In the genomic region with DNA sequence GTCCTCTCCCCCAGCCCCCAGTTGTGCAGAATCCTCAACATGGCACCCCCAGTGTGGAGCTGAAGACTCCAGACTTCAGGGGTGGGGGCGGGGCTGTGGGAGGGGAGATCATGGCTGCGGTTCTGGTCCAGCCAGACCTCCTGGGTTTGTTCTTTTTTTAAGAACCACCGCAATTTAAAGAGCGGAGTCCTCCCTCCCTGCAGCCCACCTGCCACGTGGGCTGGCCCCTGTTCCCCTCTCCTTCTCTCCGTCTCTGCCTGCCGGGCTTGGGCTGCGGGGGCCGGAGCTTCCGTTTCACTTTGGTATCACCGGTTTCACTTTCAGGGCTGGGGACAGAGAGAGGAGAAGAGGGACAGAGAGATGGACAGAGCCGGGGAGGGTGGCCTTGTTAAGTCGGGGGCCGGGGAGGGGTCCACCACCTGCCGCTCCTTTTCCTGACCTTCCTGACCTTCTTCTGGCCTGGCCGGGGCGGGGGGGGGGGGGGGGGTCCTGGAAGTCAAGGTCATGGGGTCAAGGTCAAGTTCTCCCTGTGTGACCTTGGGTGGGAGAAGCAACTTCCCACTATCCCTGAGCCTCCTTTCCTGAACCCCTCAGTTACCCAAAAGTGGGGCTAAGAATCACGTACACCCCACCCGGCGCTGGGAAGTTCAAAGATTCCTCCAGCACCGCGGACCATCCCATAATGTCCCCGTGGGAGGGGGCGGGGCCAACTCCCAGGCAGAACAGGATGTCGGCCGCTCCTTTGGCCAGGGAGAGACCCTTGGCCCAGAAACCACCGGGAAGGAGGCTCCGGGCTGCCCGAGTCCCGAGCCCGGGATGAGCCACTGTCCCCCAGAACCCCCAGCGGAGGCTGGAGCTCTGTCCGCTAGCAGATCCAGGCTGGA, we compare ENCODE assay signal across 8 cellular contexts. TPM values are rescaled to one million over a fixed set of nuclear protein-coding genes. Genes with fewer than 3 reads are reported as not detected.
DNase-seq lines count a peak whose midpoint lies in the region; ATAC-seq, FAIRE-seq and TF ChIP-seq lines count a peak whose summit lies in the region.

No MANE protein-coding gene starts in this region.

- H3K9me3 ChIP-seq in breast epithelium (no peaks in the 10 kb centered on the region), thoracic aorta (no peaks in the 10 kb centered on the region)

- no peaks in the 10 kb centered on the region for H3K27me3 Mint-ChIP-seq in memory B cell

- no peaks in the 10 kb centered on the region for H3K4me1 ChIP-seq in breast epithelium
- peaks cover 5 to 6% of the 10 kb centered on the region in 2 donors for H3K4me1 ChIP-seq in thoracic aorta (ENCODE audit: control insufficient read depth in 1 of 2, low read depth in 2 of 2)

- H3K4me1 Mint-ChIP-seq in memory B cell: peaks cover 7% of the 10 kb centered on the region

- no peaks in the 10 kb centered on the region for H3K9me3 Mint-ChIP-seq in memory B cell

- H3K27ac ChIP-seq in breast epithelium (peak overlapping the region; percentile 86 to 88), thoracic aorta (peak overlapping the region in 1 of 2 donors; percentile 32)

- no peaks in the 10 kb centered on the region for H3K36me3 ChIP-seq in breast epithelium
- H3K36me3 ChIP-seq in thoracic aorta: no peaks in the 10 kb centered on the region

- H3K36me3 Mint-ChIP-seq in memory B cell: no peaks in the 10 kb centered on the region

- ATAC-seq in memory B cell (ENCODE audit: low read depth) (peak; percentile 90), thoracic aorta (ENCODE audit: insufficient number of reproducible peaks, low FRiP score, low read depth) (no peak)

- peak; percentile 93 for FAIRE-seq in GM18507 (lab: Jason Lieb, UNC)

- H3K27ac Mint-ChIP-seq in memory B cell: peak overlapping the region; percentile 92

- peak overlapping the region; percentile 60 to 74 (median 66) for H3K4me3 ChIP-seq in breast epithelium
- peak overlapping the region; percentile 75 for H3K4me3 ChIP-seq in thoracic aorta

- DNase-seq in GM18507 (ENCODE audit: extremely low spot score, insufficient read length, low read depth): peak; percentile 71
- DNase-seq in RPMI7951 (ENCODE audit: low read depth): peak; percentile 60
- peak; percentile 42 to 70 for DNase-seq in breast epithelium (ENCODE audit: low spot score in 2 of 2)
- peak; percentile 31 to 38 for DNase-seq in memory B cell (ENCODE audit: low spot score in 2 of 2)
- no peak for DNase-seq in thoracic aorta (ENCODE audit: low spot score)
- DNase-seq in retina: no peak
- no peak for DNase-seq in SKM-1 (lab: John Stamatoyannopoulos, UW; ENCODE audit: unreplicated experiment)
- DNase-seq in HuH-7 (ENCODE audit: low spot score): no peak

- no peaks in the 10 kb centered on the region for H3K27me3 ChIP-seq in breast epithelium
- H3K27me3 ChIP-seq in thoracic aorta (replicated peaks; ENCODE audit: insufficient read depth): no peaks in the 10 kb centered on the region

- intact Hi-C loops in breast epithelium (cut with DNase I; ENCODE audit: low total_unique reads): no loop called here

- H3K4me3 Mint-ChIP-seq in memory B cell: peak overlapping the region; percentile 88

- TF ChIP-seq POLR2A in breast epithelium (IDR thresholded peaks at IDR 0.05): no peak

- no peak for TF ChIP-seq CTCF in breast epithelium (IDR thresholded peaks at IDR 0.05)
- TF ChIP-seq CTCF in thoracic aorta (IDR thresholded peaks at IDR 0.05): no peak

RNA-seq across cellular contexts. Expression of a gene that starts 11.3 kb away (rescaled TPM):
- total RNA-seq in RPMI7951 (2014; rRNA removed; shearing (Covaris generic)): 4.3 and 10.2 TPM in 2 replicates
- total RNA-seq in breast epithelium: 10 to 100 TPM; 29.0 to 38.7 (median 29.8) TPM
- 10 to 100 TPM; 85.1 to 91.9 TPM for total RNA-seq in thoracic aorta

RNA-seq across cellular contexts. Expression of a gene that starts 45.9 kb away (rescaled TPM):
- total RNA-seq in RPMI7951 (2014; rRNA removed; shearing (Covaris generic)): 126 and 134 TPM in 2 replicates
- total RNA-seq in breast epithelium (10 to 100 TPM; 50.8 to 72.8 (median 64.5) TPM), thoracic aorta (10 to 100 TPM; 51.2 to 71.8 TPM)

Comparison
In these comparisons a context has a peak if more than half of its experiments do, and no peak if none do; other contexts are left out.
1. DNase-seq: peak in GM18507 (single experiment), RPMI7951 (single experiment), breast epithelium (2 of 2) and memory B cell (2 of 2); none in thoracic aorta (single experiment), retina (single experiment), SKM-1 (single experiment) and HuH-7 (single experiment).